ENCODE assay signal across 11 cellular contexts in genomic region chr5:134112726-134113571, GRCh38. TPM values are rescaled to one million over a fixed set of nuclear protein-coding genes. Genes with fewer than 3 reads are reported as not detected.
DNase-seq lines count a peak whose midpoint lies in the region; ATAC-seq and TF ChIP-seq lines count a peak whose summit lies in the region.
"Had no signal": no experiment of that assay in that cellular context is flagged by ENCODE, and none has a peak within 500 bp of the region (broad histone marks: within the 10 kb centered on the region; RNA-seq: fewer than 3 reads in every experiment).

No MANE protein-coding gene starts in this region.

- H4K5ac ChIP-seq in mesendoderm (ENCODE audit: low read length), result peak overlapping the region; percentile 29

- H3K27me3 Mint-ChIP-seq in activated T-helper 17 cell treated with anti-CD3 and anti-CD28 coated beads, Interleukin-2, amount 50 U/mL, for 72 hours, result no peaks in the 10 kb centered on the region

- H3K27me3 ChIP-seq in mesendoderm (ENCODE audit: insufficient read depth, low read length, poor library complexity) (no peaks in the 10 kb centered on the region), subcutaneous abdominal adipose tissue (ENCODE audit: control insufficient read depth in 5 of 5, insufficient read depth in 4 of 5, low read length in 5 of 5) (peaks cover 4 to 24% (median 15%) of the 10 kb centered on the region in 5 donors)

- H3K9me3 ChIP-seq in subcutaneous abdominal adipose tissue (ENCODE audit: control insufficient read depth in 5 of 5, low read length in 5 of 5), result no peaks in the 10 kb centered on the region

- peak; percentile 41 for DNase-seq in activated T-cell treated with anti-CD3 and anti-CD28 coated beads, Interleukin-2, amount 50 U/mL, for 1 hour
- DNase-seq in activated T-cell treated with anti-CD3 and anti-CD28 coated beads for 4 hours (no peak), mesendoderm (no peak), AML-193 (lab: John Stamatoyannopoulos, UW) (no peak), GM10266 (ENCODE audit: extremely low spot score) (no peak)
- DNase-seq: NCI-H1436 treated with DMSO at 0.1 percent for 48 hours, NCI-H748 treated with DMSO at 0.1 percent for 48 hours had no signal

- peaks cover 25% of the 10 kb centered on the region for H3K4me1 Mint-ChIP-seq in activated T-helper 17 cell treated with anti-CD3 and anti-CD28 coated beads, Interleukin-2, amount 50 U/mL, for 72 hours

- H3K27ac Mint-ChIP-seq in activated T-helper 17 cell treated with anti-CD3 and anti-CD28 coated beads, Interleukin-2, amount 50 U/mL, for 72 hours, result peak overlapping the region; percentile 79

- H2BK120ac ChIP-seq in mesendoderm (ENCODE audit: low read depth, low read length), result no peak overlapping the region

- peak overlapping the region; percentile 80 for H3K9ac ChIP-seq in mesendoderm (ENCODE audit: low read length)
- H3K9ac ChIP-seq in subcutaneous abdominal adipose tissue (ENCODE audit: low read length in 5 of 5), result no peak overlapping the region
- H3K9ac ChIP-seq: neural progenitor cell had no signal

- peak overlapping the region; percentile 66 for H3K4me3 Mint-ChIP-seq in activated T-helper 17 cell treated with anti-CD3 and anti-CD28 coated beads, Interleukin-2, amount 50 U/mL, for 72 hours

- peaks cover 12% of the 10 kb centered on the region for H3K79me2 ChIP-seq in mesendoderm (ENCODE audit: control insufficient read depth, insufficient read depth, low read length)

- peaks cover 26% of the 10 kb centered on the region for H3K36me3 Mint-ChIP-seq in activated T-helper 17 cell treated with anti-CD3 and anti-CD28 coated beads, Interleukin-2, amount 50 U/mL, for 72 hours (ENCODE audit: low read depth)

- no peak for ATAC-seq in activated T-helper 17 cell treated with anti-CD3 and anti-CD28 coated beads, Interleukin-2, amount 50 U/mL, for 72 hours (replicated peaks)
- no peak for ATAC-seq in GM18873 (IDR thresholded peaks at IDR 0.05; ENCODE audit: low FRiP score, unreplicated experiment)

- peak overlapping the region; percentile 90 for H3K56ac ChIP-seq in mesendoderm (ENCODE audit: low read length)

- H3K4me1 ChIP-seq in mesendoderm (ENCODE audit: control insufficient read depth, low read depth, low read length), result peaks cover 22% of the 10 kb centered on the region
- peaks cover 8 to 23% (median 17%) of the 10 kb centered on the region in 5 donors for H3K4me1 ChIP-seq in subcutaneous abdominal adipose tissue (ENCODE audit: control insufficient read depth in 5 of 5, insufficient read depth in 5 of 5, low read length in 5 of 5)

- H2BK15ac ChIP-seq in mesendoderm (replicated peaks; ENCODE audit: low read depth), result no peak overlapping the region

- H2AK5ac ChIP-seq in mesendoderm (ENCODE audit: low read length), result peak overlapping the region; percentile 82

- H3K18ac ChIP-seq in mesendoderm (ENCODE audit: low read length), result peak overlapping the region; percentile 29

- H3K4me2 ChIP-seq in mesendoderm (ENCODE audit: low read length), result no peak overlapping the region

- no CpG with 5 or more reads among the region's 27 CpGs for WGBS in mesendoderm (ENCODE audit: extremely low coverage, insufficient coverage, low lambda C conversion rate)

- H3K27ac ChIP-seq in mesendoderm (ENCODE audit: low read depth, low read length) (no peak overlapping the region), subcutaneous abdominal adipose tissue (ENCODE audit: low read depth, low read length) (no peak overlapping the region)
- H3K27ac ChIP-seq: neural progenitor cell had no signal

- no peaks in the 10 kb centered on the region for H3K36me3 ChIP-seq in mesendoderm (ENCODE audit: control insufficient read depth, insufficient read depth, low read length)
- no peaks in the 10 kb centered on the region for H3K36me3 ChIP-seq in subcutaneous abdominal adipose tissue (ENCODE audit: control insufficient read depth in 5 of 5, insufficient read depth in 5 of 5, low read length in 5 of 5)
- H3K36me3 ChIP-seq: neural progenitor cell had no signal

- peaks cover 12% of the 10 kb centered on the region for H3K79me1 ChIP-seq in mesendoderm (ENCODE audit: low read length)

- no peak overlapping the region for H3K4me3 ChIP-seq in mesendoderm (ENCODE audit: low read length)
- H3K4me3 ChIP-seq in subcutaneous abdominal adipose tissue (ENCODE audit: low read depth in 1 of 5, low read length in 5 of 5), result peak overlapping the region in 3 of 5 donors; percentile 65 to 74 (median 69)

- H4K8ac ChIP-seq in mesendoderm (ENCODE audit: low read depth, low read length), result no peak overlapping the region

- no peaks in the 10 kb centered on the region for H3K9me3 Mint-ChIP-seq in activated T-helper 17 cell treated with anti-CD3 and anti-CD28 coated beads, Interleukin-2, amount 50 U/mL, for 72 hours
- H3K9me3 Mint-ChIP-seq: neural progenitor cell had no signal

- no peak for TF ChIP-seq CTCF in GM10266 (IDR thresholded peaks at IDR 0.05; ENCODE audit: control insufficient read depth, insufficient read depth, low read depth, missing control alignments)

- no peak overlapping the region for H2BK5ac ChIP-seq in mesendoderm (ENCODE audit: low read length)

- H3K4ac ChIP-seq in mesendoderm (ENCODE audit: low read depth, low read length), result no peak overlapping the region

- H3K23ac ChIP-seq in mesendoderm (ENCODE audit: low read length), result no peak overlapping the region

RNA-seq across cellular contexts. Expression of gene TCF7, which starts 1.5 kb away (rescaled TPM):
- 10 to 100 TPM in 1 of 2 donors, 1 to 10 TPM in 1; 5.9 to 42.2 TPM for total RNA-seq in activated T-helper 17 cell treated with anti-CD3 and anti-CD28 coated beads, Interleukin-2, amount 50 U/mL, for 72 hours
- 24.2 TPM for polyA plus RNA-seq in mesendoderm (2013, experiment 1 of 2)
- 22.1 TPM for polyA plus RNA-seq in mesendoderm (2013, experiment 2 of 2)
